In the genomic region with DNA sequence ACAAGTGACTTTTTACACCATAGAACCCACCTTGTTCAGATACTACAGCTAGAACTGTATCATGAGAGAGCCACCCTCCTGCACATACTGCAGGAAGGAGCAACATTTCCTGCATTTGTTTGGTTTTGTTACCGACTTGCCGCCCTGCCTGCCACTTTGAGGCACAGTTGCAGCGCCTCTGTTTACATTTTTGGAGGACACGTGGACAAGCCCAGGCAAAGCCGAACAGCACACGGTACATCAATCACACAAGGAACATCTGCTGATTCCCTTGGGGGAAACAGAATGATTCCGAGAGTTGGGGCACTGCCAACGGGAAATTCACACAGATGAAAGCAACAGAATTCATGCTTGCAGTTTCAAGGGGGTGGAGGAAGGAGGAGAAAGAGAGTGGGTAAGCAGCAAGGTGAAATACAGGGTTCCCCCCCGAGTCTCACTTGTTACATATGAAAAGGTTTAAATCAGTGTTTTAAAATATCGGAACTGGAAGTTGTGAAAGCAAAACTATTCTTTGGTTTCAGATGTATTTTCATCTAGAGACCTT, we compare ENCODE assay signal across 8 cellular contexts.
DNase-seq lines count a peak whose midpoint lies in the region; ATAC-seq and TF ChIP-seq lines count a peak whose summit lies in the region.

No MANE protein-coding gene starts in this region.

- H3K4me3 ChIP-seq in astrocyte of the spinal cord (ENCODE audit: low read depth, low read length), result peak overlapping the region; percentile 28

- in situ Hi-C loops in KBM-7 (cut with MboI; ENCODE audit: low pct_unique_long_range_greater_than_20kb, low sequenced_read_pairs), result no loop called here
- in situ Hi-C loops in astrocyte of the spinal cord (cut with HindIII; ENCODE audit: low sequenced_read_pairs), result no loop called here

- no peak for TF ChIP-seq CTCF in astrocyte of the spinal cord (IDR thresholded peaks at IDR 0.05; ENCODE audit: low read depth, low read length)

- ATAC-seq in GM21529 (IDR thresholded peaks at IDR 0.05; ENCODE audit: unreplicated experiment), result peak; percentile 83

- DNase-seq in EH (ENCODE audit: low read depth) (peak; percentile 79), KBM-7 (peak; percentile 49), SK-N-DZ (ENCODE audit: low spot score) (peak; percentile 13), astrocyte of the spinal cord (ENCODE audit: low read depth, low spot score) (peak; percentile 68), islet precursor cell (peak; percentile 64), SKM-1 (lab: John Stamatoyannopoulos, UW; ENCODE audit: unreplicated experiment) (no peak)
- DNase-seq in stimulated activated CD4-positive, alpha-beta T cell treated with anti-CD3 and anti-CD28 coated beads, Interleukin-12 subunit alpha, Interleukin-12 subunit beta, amount 100 ng/mL, for 48 hours (ENCODE audit: low read depth in 2 of 3, low spot score in 1 of 3), result peak in 2 of 3 donors; percentile 21 to 24
